In the genomic region with DNA sequence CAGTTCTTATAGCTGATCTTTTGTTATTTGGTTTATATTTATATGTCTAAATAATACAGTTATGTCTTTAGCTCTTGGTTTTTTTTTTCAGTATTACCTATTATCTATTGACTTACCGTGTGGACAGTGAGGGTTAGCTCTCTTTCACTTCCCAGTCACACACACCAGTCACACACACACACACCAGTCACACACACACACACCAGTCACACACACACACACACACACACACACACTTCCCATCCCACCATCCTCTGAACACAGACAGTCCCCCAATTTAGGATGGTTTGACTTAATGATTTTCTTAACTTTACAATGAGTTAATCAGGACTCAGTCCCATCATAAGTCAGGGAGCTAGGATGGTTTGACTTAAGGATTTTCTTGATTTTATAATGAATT, we compare ENCODE assay signal across 19 cellular contexts. TPM values are rescaled to one million over a fixed set of nuclear protein-coding genes. Genes with fewer than 3 reads are reported as not detected.
DNase-seq lines count a peak whose midpoint lies in the region; ATAC-seq lines count a peak whose summit lies in the region.
"Had no signal": no experiment of that assay in that cellular context is flagged by ENCODE, and none has a peak within 500 bp of the region (broad histone marks: within the 10 kb centered on the region; RNA-seq: fewer than 3 reads in every experiment).

No MANE protein-coding gene starts in this region.

- intact Hi-C loops in activated T-helper 1 cell treated with anti-CD3 and anti-CD28 coated beads, Interleukin-12 subunit alpha, Interleukin-12 subunit beta, Interleukin-2, Interleukin-4 antibody, amounts not matched to agents 30 ng/mL and 10 ng/mL and 1 ng/mL, durations not matched to agents 14 hours and 24 hours and 36 hours (cut with micrococcal nuclease): no loop called here

- no peaks in the 10 kb centered on the region for H3K9me3 Mint-ChIP-seq in activated T-helper 1 cell treated with anti-CD3 and anti-CD28 coated beads, Interleukin-12 subunit alpha, Interleukin-12 subunit beta, Interleukin-2, Interleukin-4 antibody, amounts not matched to agents 30 ng/mL and 10 ng/mL and 1 ng/mL, durations not matched to agents 14 hours and 24 hours and 36 hours
- H3K9me3 Mint-ChIP-seq: CD8-positive, alpha-beta memory T cell had no signal

- no peak for DNase-seq in SK-N-MC (ENCODE audit: low read depth, low spot score)
- no peak for DNase-seq in mesendoderm
- no peak for DNase-seq in midbrain (lab: John Stamatoyannopoulos, UW)
- no peak for DNase-seq in activated T-helper 1 cell treated with anti-CD3 and anti-CD28 coated beads, Interleukin-12 subunit alpha, Interleukin-12 subunit beta, Interleukin-2, Interleukin-4 antibody, amounts not matched to agents 30 ng/mL and 10 ng/mL and 1 ng/mL, durations not matched to agents 14 hours and 24 hours and 36 hours (ENCODE audit: low spot score)
- DNase-seq: ACHN; BE2C; C1 segment of cervical spinal cord; CD4-positive, CD25-positive, alpha-beta regulatory T cell; CD8-positive, alpha-beta memory T cell; COR-L47; DMS 273 treated with DMSO at 0.1 percent for 48 hours; DMS53; DND-41; EL; GOT3; H7 had no signal

- no peak overlapping the region for H3K4ac ChIP-seq in mesendoderm (ENCODE audit: low read depth, low read length)

- H3K4me2 ChIP-seq in mesendoderm (ENCODE audit: low read length): no peak overlapping the region
- H3K4me2 ChIP-seq: KMS-11 had no signal

- no peak for ATAC-seq in GM21529 (IDR thresholded peaks at IDR 0.05; ENCODE audit: unreplicated experiment)

- H4K8ac ChIP-seq in mesendoderm (ENCODE audit: low read depth, low read length): no peak overlapping the region

- H3K9ac ChIP-seq in SK-N-MC (ENCODE audit: insufficient read length) (no peak overlapping the region), mesendoderm (ENCODE audit: low read length) (no peak overlapping the region)
- H3K9ac ChIP-seq: KMS-11 had no signal

- WGBS in mesendoderm (ENCODE audit: extremely low coverage, insufficient coverage, low lambda C conversion rate): no CpG with 5 or more reads among the region's 1 CpG

- H3K27ac ChIP-seq in SK-N-MC: 0 out of 2 replicates have a peak overlapping the region, but pooled peaks have one; percentile 48
- no peak overlapping the region for H3K27ac ChIP-seq in mesendoderm (ENCODE audit: low read depth, low read length)
- H3K27ac ChIP-seq: KMS-11 had no signal

- no peaks in the 10 kb centered on the region for H3K27me3 ChIP-seq in mesendoderm (ENCODE audit: insufficient read depth, low read length, poor library complexity)
- H3K27me3 ChIP-seq: BE2C had no signal

- peaks cover 2% of the 10 kb centered on the region for H3K36me3 Mint-ChIP-seq in activated T-helper 1 cell treated with anti-CD3 and anti-CD28 coated beads, Interleukin-12 subunit alpha, Interleukin-12 subunit beta, Interleukin-2, Interleukin-4 antibody, amounts not matched to agents 30 ng/mL and 10 ng/mL and 1 ng/mL, durations not matched to agents 14 hours and 24 hours and 36 hours (ENCODE audit: low read depth)
- H3K36me3 Mint-ChIP-seq: CD4-positive, CD25-positive, alpha-beta regulatory T cell; CD8-positive, alpha-beta memory T cell had no signal

- H3K4me1 ChIP-seq in mesendoderm (ENCODE audit: control insufficient read depth, low read depth, low read length): peaks cover under 1% of the 10 kb centered on the region
- H3K4me1 ChIP-seq: BE2C had no signal

- no peak overlapping the region for H3K4me3 Mint-ChIP-seq in activated T-helper 1 cell treated with anti-CD3 and anti-CD28 coated beads, Interleukin-12 subunit alpha, Interleukin-12 subunit beta, Interleukin-2, Interleukin-4 antibody, amounts not matched to agents 30 ng/mL and 10 ng/mL and 1 ng/mL, durations not matched to agents 14 hours and 24 hours and 36 hours
- H3K4me3 Mint-ChIP-seq: CD4-positive, CD25-positive, alpha-beta regulatory T cell; CD8-positive, alpha-beta memory T cell had no signal

- H2BK15ac ChIP-seq in mesendoderm (replicated peaks; ENCODE audit: low read depth): no peak overlapping the region

- peaks cover 2% of the 10 kb centered on the region for H3K27me3 Mint-ChIP-seq in activated T-helper 1 cell treated with anti-CD3 and anti-CD28 coated beads, Interleukin-12 subunit alpha, Interleukin-12 subunit beta, Interleukin-2, Interleukin-4 antibody, amounts not matched to agents 30 ng/mL and 10 ng/mL and 1 ng/mL, durations not matched to agents 14 hours and 24 hours and 36 hours (ENCODE audit: insufficient read depth)
- H3K27me3 Mint-ChIP-seq: CD4-positive, CD25-positive, alpha-beta regulatory T cell; CD8-positive, alpha-beta memory T cell had no signal

- no peaks in the 10 kb centered on the region for H3K79me1 ChIP-seq in mesendoderm (ENCODE audit: low read length)

- H3K23ac ChIP-seq in mesendoderm (ENCODE audit: low read length): no peak overlapping the region

- no peak overlapping the region for H3K27ac Mint-ChIP-seq in activated T-helper 1 cell treated with anti-CD3 and anti-CD28 coated beads, Interleukin-12 subunit alpha, Interleukin-12 subunit beta, Interleukin-2, Interleukin-4 antibody, amounts not matched to agents 30 ng/mL and 10 ng/mL and 1 ng/mL, durations not matched to agents 14 hours and 24 hours and 36 hours

- H3K4me3 ChIP-seq in SK-N-MC (no peak overlapping the region), mesendoderm (ENCODE audit: low read length) (no peak overlapping the region)

- no peak overlapping the region for H2BK5ac ChIP-seq in mesendoderm (ENCODE audit: low read length)

- H3K9me3 ChIP-seq in SK-N-MC (ENCODE audit: low read depth, low read length): no peaks in the 10 kb centered on the region
- H3K9me3 ChIP-seq: BE2C had no signal

- no peaks in the 10 kb centered on the region for H3K79me2 ChIP-seq in mesendoderm (ENCODE audit: control insufficient read depth, insufficient read depth, low read length)

- no peak overlapping the region for H4K5ac ChIP-seq in mesendoderm (ENCODE audit: low read length)

- H2AK5ac ChIP-seq in mesendoderm (ENCODE audit: low read length): no peak overlapping the region

- peak overlapping the region; percentile 25 for H3K56ac ChIP-seq in mesendoderm (ENCODE audit: low read length)

- peaks cover 14% of the 10 kb centered on the region for H3K4me1 Mint-ChIP-seq in activated T-helper 1 cell treated with anti-CD3 and anti-CD28 coated beads, Interleukin-12 subunit alpha, Interleukin-12 subunit beta, Interleukin-2, Interleukin-4 antibody, amounts not matched to agents 30 ng/mL and 10 ng/mL and 1 ng/mL, durations not matched to agents 14 hours and 24 hours and 36 hours (ENCODE audit: low read depth)

- H3K18ac ChIP-seq in mesendoderm (ENCODE audit: low read length): no peak overlapping the region

- H3K36me3 ChIP-seq in SK-N-MC (ENCODE audit: insufficient read depth, low read length) (no peaks in the 10 kb centered on the region), mesendoderm (ENCODE audit: control insufficient read depth, insufficient read depth, low read length) (no peaks in the 10 kb centered on the region)
- H3K36me3 ChIP-seq: BE2C had no signal

- H2BK120ac ChIP-seq in mesendoderm (ENCODE audit: low read depth, low read length): no peak overlapping the region

RNA-seq across cellular contexts. Expression of gene AGFG2, which starts 18.9 kb away (rescaled TPM):
- polyA plus RNA-seq in mesendoderm (2013, experiment 1 of 2): 5.6 TPM
- 5.4 TPM for polyA plus RNA-seq in mesendoderm (2013, experiment 2 of 2)
- total RNA-seq in activated T-helper 1 cell treated with anti-CD3 and anti-CD28 coated beads, Interleukin-12 subunit alpha, Interleukin-12 subunit beta, Interleukin-2, Interleukin-4 antibody, amounts not matched to agents 30 ng/mL and 10 ng/mL and 1 ng/mL, durations not matched to agents 14 hours and 24 hours and 36 hours: 113 and 124 TPM in 2 replicates

RNA-seq across cellular contexts. Expression of gene NYAP1, which starts 36.4 kb away (rescaled TPM):
- 1.2 TPM for polyA plus RNA-seq in mesendoderm (2013, experiment 1 of 2)
- 1.3 TPM for polyA plus RNA-seq in mesendoderm (2013, experiment 2 of 2)
- total RNA-seq in activated T-helper 1 cell treated with anti-CD3 and anti-CD28 coated beads, Interleukin-12 subunit alpha, Interleukin-12 subunit beta, Interleukin-2, Interleukin-4 antibody, amounts not matched to agents 30 ng/mL and 10 ng/mL and 1 ng/mL, durations not matched to agents 14 hours and 24 hours and 36 hours: 0.23 and 0.37 TPM in 2 replicates
- polyA plus RNA-seq: CD4-positive, CD25-positive, alpha-beta regulatory T cell; CD8-positive, alpha-beta memory T cell had no signal

RNA-seq across cellular contexts. Expression of gene TSC22D4, which starts 41.1 kb away (rescaled TPM):
- polyA plus RNA-seq in mesendoderm (2013, experiment 1 of 2): 15.8 TPM
- 16.1 TPM for polyA plus RNA-seq in mesendoderm (2013, experiment 2 of 2)
- total RNA-seq in activated T-helper 1 cell treated with anti-CD3 and anti-CD28 coated beads, Interleukin-12 subunit alpha, Interleukin-12 subunit beta, Interleukin-2, Interleukin-4 antibody, amounts not matched to agents 30 ng/mL and 10 ng/mL and 1 ng/mL, durations not matched to agents 14 hours and 24 hours and 36 hours: 126 and 134 TPM in 2 replicates

RNA-seq across cellular contexts. Expression of gene SAP25, which starts 53.6 kb away (rescaled TPM):
- polyA plus RNA-seq in mesendoderm (2013, experiment 1 of 2): 3.2 TPM
- polyA plus RNA-seq in mesendoderm (2013, experiment 2 of 2): 3.2 TPM
- 9.1 and 11.2 TPM in 2 replicates for total RNA-seq in activated T-helper 1 cell treated with anti-CD3 and anti-CD28 coated beads, Interleukin-12 subunit alpha, Interleukin-12 subunit beta, Interleukin-2, Interleukin-4 antibody, amounts not matched to agents 30 ng/mL and 10 ng/mL and 1 ng/mL, durations not matched to agents 14 hours and 24 hours and 36 hours
- total RNA-seq: G401 had no signal

RNA-seq across cellular contexts. Expression of gene SPACDR, which starts 56.1 kb away (rescaled TPM):
- polyA plus RNA-seq in mesendoderm (2013, experiment 1 of 2): 0.10 TPM
- 0.08 TPM for polyA plus RNA-seq in mesendoderm (2013, experiment 2 of 2)
- total RNA-seq in activated T-helper 1 cell treated with anti-CD3 and anti-CD28 coated beads, Interleukin-12 subunit alpha, Interleukin-12 subunit beta, Interleukin-2, Interleukin-4 antibody, amounts not matched to agents 30 ng/mL and 10 ng/mL and 1 ng/mL, durations not matched to agents 14 hours and 24 hours and 36 hours: 2.8 and 2.9 TPM in 2 replicates
- total RNA-seq: G401 had no signal
